In genomic region chr1:155126494-155127104, GRCh38 we compare ENCODE assay signal across 1 cellular context.
TF ChIP-seq lines count a peak whose summit lies in the region.

No MANE protein-coding gene starts in this region.

TF ChIP-seq in K562, 482 proteins besides CTCF, POLR2A, EP300 and RAD21:
- peak; percentile 11 for TF ChIP-seq HMGN3 (IDR thresholded peaks at IDR 0.05; ENCODE audit: borderline replicate concordance, extremely low read depth, insufficient read length, low read depth, low read length)
- TF ChIP-seq MYNN (IDR thresholded peaks at IDR 0.05): no peak
- no peak for TF ChIP-seq MYNN (CRISPR knock-in tag; IDR thresholded peaks at IDR 0.05)
- TF ChIP-seq, protein P1, sequence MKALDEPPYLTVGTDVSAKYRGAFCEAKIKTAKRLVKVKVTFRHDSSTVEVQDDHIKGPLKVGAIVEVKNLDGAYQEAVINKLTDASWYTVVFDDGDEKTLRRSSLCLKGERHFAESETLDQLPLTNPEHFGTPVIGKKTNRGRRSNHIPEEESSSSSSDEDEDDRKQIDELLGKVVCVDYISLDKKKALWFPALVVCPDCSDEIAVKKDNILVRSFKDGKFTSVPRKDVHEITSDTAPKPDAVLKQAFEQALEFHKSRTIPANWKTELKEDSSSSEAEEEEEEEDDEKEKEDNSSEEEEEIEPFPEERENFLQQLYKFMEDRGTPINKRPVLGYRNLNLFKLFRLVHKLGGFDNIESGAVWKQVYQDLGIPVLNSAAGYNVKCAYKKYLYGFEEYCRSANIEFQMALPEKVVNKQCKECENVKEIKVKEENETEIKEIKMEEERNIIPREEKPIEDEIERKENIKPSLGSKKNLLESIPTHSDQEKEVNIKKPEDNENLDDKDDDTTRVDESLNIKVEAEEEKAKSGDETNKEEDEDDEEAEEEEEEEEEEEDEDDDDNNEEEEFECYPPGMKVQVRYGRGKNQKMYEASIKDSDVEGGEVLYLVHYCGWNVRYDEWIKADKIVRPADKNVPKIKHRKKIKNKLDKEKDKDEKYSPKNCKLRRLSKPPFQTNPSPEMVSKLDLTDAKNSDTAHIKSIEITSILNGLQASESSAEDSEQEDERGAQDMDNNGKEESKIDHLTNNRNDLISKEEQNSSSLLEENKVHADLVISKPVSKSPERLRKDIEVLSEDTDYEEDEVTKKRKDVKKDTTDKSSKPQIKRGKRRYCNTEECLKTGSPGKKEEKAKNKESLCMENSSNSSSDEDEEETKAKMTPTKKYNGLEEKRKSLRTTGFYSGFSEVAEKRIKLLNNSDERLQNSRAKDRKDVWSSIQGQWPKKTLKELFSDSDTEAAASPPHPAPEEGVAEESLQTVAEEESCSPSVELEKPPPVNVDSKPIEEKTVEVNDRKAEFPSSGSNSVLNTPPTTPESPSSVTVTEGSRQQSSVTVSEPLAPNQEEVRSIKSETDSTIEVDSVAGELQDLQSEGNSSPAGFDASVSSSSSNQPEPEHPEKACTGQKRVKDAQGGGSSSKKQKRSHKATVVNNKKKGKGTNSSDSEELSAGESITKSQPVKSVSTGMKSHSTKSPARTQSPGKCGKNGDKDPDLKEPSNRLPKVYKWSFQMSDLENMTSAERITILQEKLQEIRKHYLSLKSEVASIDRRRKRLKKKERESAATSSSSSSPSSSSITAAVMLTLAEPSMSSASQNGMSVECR (CRISPR knock-in tag; IDR thresholded peaks at IDR 0.05): no peak
- no peak for TF ChIP-seq ZKSCAN3 (CRISPR knock-in tag; IDR thresholded peaks at IDR 0.05)
- TF ChIP-seq RAD51 (IDR thresholded peaks at IDR 0.05; ENCODE audit: borderline replicate concordance, low read depth): no peak
- no peak for TF ChIP-seq ETV1 (tag; conservative IDR thresholded peaks at IDR 0.05; ENCODE audit: low read depth)
- TF ChIP-seq TBL1XR1 (IDR thresholded peaks at IDR 0.05; ENCODE audit: low read length in 2 of 2): no peak
- no peak for TF ChIP-seq TRIM28 (IDR thresholded peaks at IDR 0.05)
- TF ChIP-seq MNT (conservative IDR thresholded peaks at IDR 0.05): no peak
- TF ChIP-seq SAFB2 (IDR thresholded peaks at IDR 0.05; ENCODE audit: borderline replicate concordance, low read depth, low read length, severe bottlenecking): no peak
- peak; percentile 7; the same call in 1 of the 2 replicates for TF ChIP-seq TEAD2 (tag; IDR thresholded peaks at IDR 0.05)
- peak; percentile 57 for TF ChIP-seq TFAP4 (CRISPR knock-in tag; IDR thresholded peaks at IDR 0.05; ENCODE audit: borderline replicate concordance)
- TF ChIP-seq KDM1A (IDR thresholded peaks at IDR 0.05): 0 out of 4 replicates have a peak, but pooled peaks of 1 of the 2 experiments have one; percentile 15
- 0 out of 2 replicates have a peak, but pooled peaks have one; percentile 4 for TF ChIP-seq CHD2 (IDR thresholded peaks at IDR 0.05; ENCODE audit: low read depth, low read length)
- TF ChIP-seq ZBTB33 (CRISPR knock-in tag; IDR thresholded peaks at IDR 0.05): peak; percentile 10
- TF ChIP-seq HSF4 (CRISPR knock-in tag; IDR thresholded peaks at IDR 0.05; ENCODE audit: borderline replicate concordance): no peak
- peak; percentile 45; the same call in 1 of the 2 replicates for TF ChIP-seq SP1 (CRISPR knock-in tag; IDR thresholded peaks at IDR 0.05)
- TF ChIP-seq, protein P2, sequence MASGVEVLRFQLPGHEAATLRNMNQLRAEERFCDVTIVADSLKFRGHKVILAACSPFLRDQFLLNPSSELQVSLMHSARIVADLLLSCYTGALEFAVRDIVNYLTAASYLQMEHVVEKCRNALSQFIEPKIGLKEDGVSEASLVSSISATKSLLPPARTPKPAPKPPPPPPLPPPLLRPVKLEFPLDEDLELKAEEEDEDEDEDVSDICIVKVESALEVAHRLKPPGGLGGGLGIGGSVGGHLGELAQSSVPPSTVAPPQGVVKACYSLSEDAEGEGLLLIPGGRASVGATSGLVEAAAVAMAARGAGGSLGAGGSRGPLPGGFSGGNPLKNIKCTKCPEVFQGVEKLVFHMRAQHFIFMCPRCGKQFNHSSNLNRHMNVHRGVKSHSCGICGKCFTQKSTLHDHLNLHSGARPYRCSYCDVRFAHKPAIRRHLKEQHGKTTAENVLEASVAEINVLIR (CRISPR knock-in tag; IDR thresholded peaks at IDR 0.05): no peak
- TF ChIP-seq ZFX (CRISPR knock-in tag; IDR thresholded peaks at IDR 0.05): 0 out of 2 replicates have a peak, but pooled peaks have one; percentile 25
- TF ChIP-seq ZNF407 (IDR thresholded peaks at IDR 0.05; ENCODE audit: low read depth): no peak
- no peak for TF ChIP-seq SIN3A (IDR thresholded peaks at IDR 0.05; ENCODE audit: borderline replicate concordance in 2 of 2, control insufficient read depth in 1 of 2, low read depth in 2 of 2, low read length in 2 of 2)
- peak in 1 of 2 experiments; percentile 6; a peak in 1 of 4 replicates for TF ChIP-seq NRF1 (conservative IDR thresholded peaks at IDR 0.05 in 1 of 2, IDR thresholded peaks at IDR 0.05 in 1 of 2)
- TF ChIP-seq, protein P3, sequence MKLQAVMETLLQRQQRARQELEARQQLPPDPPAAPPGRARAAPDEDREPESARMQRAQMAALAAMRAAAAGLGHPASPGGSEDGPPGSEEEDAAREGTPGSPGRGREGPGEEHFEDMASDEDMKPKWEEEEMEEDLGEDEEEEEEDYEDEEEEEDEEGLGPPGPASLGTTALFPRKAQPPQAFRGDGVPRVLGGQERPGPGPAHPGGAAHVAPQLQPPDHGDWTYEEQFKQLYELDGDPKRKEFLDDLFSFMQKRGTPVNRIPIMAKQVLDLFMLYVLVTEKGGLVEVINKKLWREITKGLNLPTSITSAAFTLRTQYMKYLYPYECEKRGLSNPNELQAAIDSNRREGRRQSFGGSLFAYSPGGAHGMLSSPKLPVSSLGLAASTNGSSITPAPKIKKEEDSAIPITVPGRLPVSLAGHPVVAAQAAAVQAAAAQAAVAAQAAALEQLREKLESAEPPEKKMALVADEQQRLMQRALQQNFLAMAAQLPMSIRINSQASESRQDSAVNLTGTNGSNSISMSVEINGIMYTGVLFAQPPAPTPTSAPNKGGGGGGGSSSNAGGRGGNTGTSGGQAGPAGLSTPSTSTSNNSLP (IDR thresholded peaks at IDR 0.05; ENCODE audit: borderline replicate concordance, low read depth, low read length): no peak
- no peak for TF ChIP-seq MEF2D (tag; conservative IDR thresholded peaks at IDR 0.05; ENCODE audit: low read depth)
- TF ChIP-seq NCOA2 (IDR thresholded peaks at IDR 0.05; ENCODE audit: partially characterized antibody in 2 of 2): no peak
- TF ChIP-seq HDAC8 (tag; IDR thresholded peaks at IDR 0.05): no peak
- peak; percentile 32 to 86; a peak in 2 of 4 replicates for TF ChIP-seq FOXA3 (CRISPR knock-in tag; conservative IDR thresholded peaks at IDR 0.05 in 1 of 2, IDR thresholded peaks at IDR 0.05 in 1 of 2)
- TF ChIP-seq CHD4 (IDR thresholded peaks at IDR 0.05; ENCODE audit: insufficient read depth, insufficient replicate concordance, low read depth, low read length, poor library complexity, severe bottlenecking): no peak
- no peak for TF ChIP-seq RBM14 (IDR thresholded peaks at IDR 0.05; ENCODE audit: borderline replicate concordance, insufficient read depth, low read depth, low read length)
- no peak for TF ChIP-seq SLC30A9 (CRISPR knock-in tag; IDR thresholded peaks at IDR 0.05)
